Comparison of ENCODE assay signal across 26 cellular contexts in genomic region chr7:138835087-138835486, GRCh38. TPM values are rescaled to one million over a fixed set of nuclear protein-coding genes. Genes with fewer than 3 reads are reported as not detected.
DNase-seq lines count a peak whose midpoint lies in the region; ATAC-seq and TF ChIP-seq lines count a peak whose summit lies in the region.
"Had no signal": no experiment of that assay in that cellular context is flagged by ENCODE, and none has a peak within 500 bp of the region (broad histone marks: within the 10 kb centered on the region; RNA-seq: fewer than 3 reads in every experiment).

No MANE protein-coding gene starts in this region.

- H4K20me1 ChIP-seq in HCT116 (ENCODE audit: insufficient read depth) (no peaks in the 10 kb centered on the region), OCI-LY3 (ENCODE audit: insufficient read depth, low read length) (no peaks in the 10 kb centered on the region)
- H4K20me1 ChIP-seq: BLaER1 treated with 17β-estradiol and CSF1 and Interleukin-3, amounts not matched to agents 10 nM and 100 nM had no signal

- H3K4me1 ChIP-seq in HCT116 (ENCODE audit: control insufficient read depth in 1 of 2, insufficient read depth in 2 of 2, low read length in 2 of 2) (no peaks in the 10 kb centered on the region), OCI-LY3 (ENCODE audit: low read length) (peaks cover 23% of the 10 kb centered on the region), mesendoderm (ENCODE audit: control insufficient read depth, low read depth, low read length) (no peaks in the 10 kb centered on the region)
- H3K4me1 ChIP-seq: HAP-1, Peyer's patch had no signal

- no CpG with 5 or more reads among the region's 11 CpGs for WGBS in mesendoderm (ENCODE audit: extremely low coverage, insufficient coverage, low lambda C conversion rate)

- BruUV-seq in HCT116 (replicated peaks; lab: Mats Ljungman, UMichigan) = no TSS peak

- H3K23ac ChIP-seq in mesendoderm (ENCODE audit: low read length) = no peak overlapping the region

- H2BK120ac ChIP-seq in mesendoderm (ENCODE audit: low read depth, low read length) = no peak overlapping the region

- no peaks in the 10 kb centered on the region for H3K79me2 ChIP-seq in HCT116 (ENCODE audit: insufficient read depth, low read length)
- no peaks in the 10 kb centered on the region for H3K79me2 ChIP-seq in OCI-LY3 (ENCODE audit: low read length)
- H3K79me2 ChIP-seq in mesendoderm (ENCODE audit: control insufficient read depth, insufficient read depth, low read length) = no peaks in the 10 kb centered on the region

- TF ChIP-seq POLR2A in HCT116 (IDR thresholded peaks at IDR 0.05; ENCODE audit: borderline replicate concordance, extremely low read depth, insufficient read depth, insufficient read length) = no peak

- CTCF ChIA-PET in HCT116 (lab: Charles Lee) = no interaction called here

- no peak overlapping the region for H3K4me3 Mint-ChIP-seq in stimulated activated naive B cell treated with anti-CD40 and anti-IgM and Interleukin-4, amounts not matched to agents 10 μg/mL and 1 μg/mL and 100 μg/mL, for 72 hours
- H3K4me3 Mint-ChIP-seq: CD4-positive, alpha-beta T cell had no signal

- H3K4me2 ChIP-seq in HCT116 (ENCODE audit: low read length) (no peak overlapping the region), OCI-LY3 (ENCODE audit: low read length) (peak overlapping the region; percentile 51), mesendoderm (ENCODE audit: low read length) (no peak overlapping the region)
- H3K4me2 ChIP-seq: SK-N-SH had no signal

- no peaks in the 10 kb centered on the region for H3K4me1 Mint-ChIP-seq in stimulated activated naive B cell treated with anti-CD40 and anti-IgM and Interleukin-4, amounts not matched to agents 10 μg/mL and 1 μg/mL and 100 μg/mL, for 72 hours

- no peak overlapping the region for H4K8ac ChIP-seq in mesendoderm (ENCODE audit: low read depth, low read length)

- no peak overlapping the region for H2BK15ac ChIP-seq in mesendoderm (replicated peaks; ENCODE audit: low read depth)

- no peaks in the 10 kb centered on the region for H3K9me3 Mint-ChIP-seq in stimulated activated naive B cell treated with anti-CD40 and anti-IgM and Interleukin-4, amounts not matched to agents 10 μg/mL and 1 μg/mL and 100 μg/mL, for 72 hours
- H3K9me3 Mint-ChIP-seq: CD4-positive, alpha-beta T cell had no signal

- 0 out of 4 replicates have a peak, but pooled peaks cover 0 to 3% of the 10 kb centered on the region in 2 experiments for H3K36me3 ChIP-seq in HCT116 (ENCODE audit: control insufficient read depth in 1 of 2, insufficient read depth in 2 of 2, low read length in 2 of 2)
- H3K36me3 ChIP-seq in OCI-LY3 (replicated peaks; ENCODE audit: low read depth, low read length) = peaks cover 6% of the 10 kb centered on the region
- H3K36me3 ChIP-seq in mesendoderm (ENCODE audit: control insufficient read depth, insufficient read depth, low read length) = no peaks in the 10 kb centered on the region
- H3K36me3 ChIP-seq: HAP-1, Peyer's patch had no signal

- H3K9me3 ChIP-seq in HCT116 (ENCODE audit: control insufficient read depth in 1 of 2, insufficient read depth in 1 of 2, low read depth in 1 of 2, low read length in 2 of 2) (no peaks in the 10 kb centered on the region), OCI-LY3 (ENCODE audit: insufficient read depth, low read length) (no peaks in the 10 kb centered on the region)
- H3K9me3 ChIP-seq: BLaER1 treated with 17β-estradiol and CSF1 and Interleukin-3, amounts not matched to agents 10 nM and 100 nM; HAP-1; Peyer's patch; SK-N-SH had no signal

- H2AFZ ChIP-seq in HCT116 (ENCODE audit: low read depth, low read length, poor library complexity, severe bottlenecking) (no peak overlapping the region), OCI-LY3 (ENCODE audit: low read depth, low read length) (no peak overlapping the region)

- H3K4me3 ChIP-seq in AG09309 (ENCODE audit: control insufficient read depth, low read depth, low read length) (no peak overlapping the region), HCT116 (replicated peaks in 1 of 2; ENCODE audit: low read depth in 1 of 2, low read length in 2 of 2) (no peak overlapping the region), OCI-LY3 (ENCODE audit: low read length) (peak overlapping the region; percentile 39), mesendoderm (ENCODE audit: low read length) (no peak overlapping the region)
- H3K4me3 ChIP-seq: BLaER1 treated with 17β-estradiol and CSF1 and Interleukin-3, amounts not matched to agents 10 nM and 100 nM; HAP-1; Peyer's patch had no signal

- H3K56ac ChIP-seq in mesendoderm (ENCODE audit: low read length) = no peak overlapping the region

- no peak for TF ChIP-seq RAD21 in HCT116 (IDR thresholded peaks at IDR 0.05; ENCODE audit: low read depth)

- TF ChIP-seq CTCF in AG09309 (IDR thresholded peaks at IDR 0.05; ENCODE audit: control insufficient read depth, insufficient read depth, low read depth, low read length, missing control alignments) (peak; percentile 2), HCT116 (IDR thresholded peaks at IDR 0.05 in 2 of 3, conservative IDR thresholded peaks at IDR 0.05 in 1 of 3; ENCODE audit: borderline replicate concordance in 1 of 3, insufficient read depth in 1 of 3, low read depth in 2 of 3, low read length in 2 of 3) (no peak), OCI-LY3 (IDR thresholded peaks at IDR 0.05; ENCODE audit: low read depth, low read length) (no peak)

- RAD21 ChIA-PET in HCT116 (lab: Charles Lee; ENCODE audit: low non-redundant PET in 1 of 2, low total read pairs in 2 of 2, uncharacterized antibody in 2 of 2, unreplicated experiment in 2 of 2) = no interaction called here

- H3K4ac ChIP-seq in mesendoderm (ENCODE audit: low read depth, low read length) = no peak overlapping the region

- no peaks in the 10 kb centered on the region for H3K36me3 Mint-ChIP-seq in stimulated activated naive B cell treated with anti-CD40 and anti-IgM and Interleukin-4, amounts not matched to agents 10 μg/mL and 1 μg/mL and 100 μg/mL, for 72 hours

- H3K27me3 Mint-ChIP-seq in stimulated activated naive B cell treated with anti-CD40 and anti-IgM and Interleukin-4, amounts not matched to agents 10 μg/mL and 1 μg/mL and 100 μg/mL, for 72 hours = no peaks in the 10 kb centered on the region

- no peaks in the 10 kb centered on the region for H3K79me1 ChIP-seq in mesendoderm (ENCODE audit: low read length)

- intact Hi-C loops in HCT116 (cut with micrococcal nuclease) = no loop called here

- no peak overlapping the region for H3K27ac Mint-ChIP-seq in stimulated activated naive B cell treated with anti-CD40 and anti-IgM and Interleukin-4, amounts not matched to agents 10 μg/mL and 1 μg/mL and 100 μg/mL, for 72 hours
- H3K27ac Mint-ChIP-seq: CD4-positive, alpha-beta T cell had no signal

- H3K27ac ChIP-seq in HCT116 (ENCODE audit: low read depth, low read length) (no peak overlapping the region), OCI-LY3 (ENCODE audit: low read length) (no peak overlapping the region), mesendoderm (ENCODE audit: low read depth, low read length) (no peak overlapping the region)
- H3K27ac ChIP-seq: BLaER1 treated with 17β-estradiol and CSF1 and Interleukin-3, amounts not matched to agents 10 nM and 100 nM; Peyer's patch had no signal

- H3K9ac ChIP-seq in HCT116 (ENCODE audit: low read length) (no peak overlapping the region), OCI-LY3 (ENCODE audit: low read length) (no peak overlapping the region), mesendoderm (ENCODE audit: low read length) (no peak overlapping the region)
- H3K9ac ChIP-seq: BLaER1 treated with 17β-estradiol and CSF1 and Interleukin-3, amounts not matched to agents 10 nM and 100 nM; SK-N-SH had no signal

- H3K27me3 ChIP-seq in HCT116 (ENCODE audit: insufficient read depth, low read length) = no peaks in the 10 kb centered on the region
- H3K27me3 ChIP-seq in OCI-LY3 (ENCODE audit: low read depth, low read length) = peaks cover 9% of the 10 kb centered on the region
- H3K27me3 ChIP-seq in mesendoderm (ENCODE audit: insufficient read depth, low read length, poor library complexity) = no peaks in the 10 kb centered on the region
- H3K27me3 ChIP-seq: BLaER1 treated with 17β-estradiol and CSF1 and Interleukin-3, amounts not matched to agents 10 nM and 100 nM; Peyer's patch had no signal

- ATAC-seq in HCT116 (peak; percentile 46; the same call in 1 of the 2 replicates), HG03565 (IDR thresholded peaks at IDR 0.05; ENCODE audit: unreplicated experiment) (no peak)
- no peak for ATAC-seq in stimulated activated naive B cell treated with anti-CD40 and anti-IgM and Interleukin-4, amounts not matched to agents 10 μg/mL and 1 μg/mL and 100 μg/mL, for 72 hours (replicated peaks)

- H4K5ac ChIP-seq in mesendoderm (ENCODE audit: low read length) = no peak overlapping the region

- no peak overlapping the region for H3K18ac ChIP-seq in mesendoderm (ENCODE audit: low read length)

- no peaks in the 10 kb centered on the region for H3K9me2 ChIP-seq in HCT116 (ENCODE audit: insufficient read depth)
- H3K9me2 ChIP-seq: SK-N-SH had no signal

- no peak overlapping the region for H2AK5ac ChIP-seq in mesendoderm (ENCODE audit: low read length)

- POLR2A ChIA-PET in HCT116 (lab: Charles Lee) = no interaction called here

- no peak for DNase-seq in AG09309 (ENCODE audit: low read depth)
- DNase-seq in HCT116 (ENCODE audit: low read depth, low spot score) = no peak
- DNase-seq in mesendoderm = peak; percentile 13
- no peak for DNase-seq in HUDEP-2 (lab: John Stamatoyannopoulos, UW; ENCODE audit: unreplicated experiment in 76 of 76)
- no peak for DNase-seq in stimulated activated naive B cell treated with anti-CD40 and anti-IgM and Interleukin-4, amounts not matched to agents 10 μg/mL and 1 μg/mL and 100 μg/mL, for 72 hours
- DNase-seq in UCSD-AML1 (lab: John Stamatoyannopoulos, UW; ENCODE audit: unreplicated experiment) = no peak
- DNase-seq: CD4-positive, alpha-beta T cell; KG1; MM.1S; NCI-H1048; NCI-H1417; NCI-H1694; NCI-H2029 treated with DMSO at 0.1 percent for 48 hours; NCI-H2227 treated with DMSO at 0.1 percent for 48 hours; NCI-H526 treated with DMSO at 0.1 percent for 48 hours; OCI-M1; Peyer's patch; SK-N-SH; SW 1271 had no signal

- no peak overlapping the region for H2BK5ac ChIP-seq in mesendoderm (ENCODE audit: low read length)

TF ChIP-seq in HCT116, 20 proteins besides CTCF, POLR2A, EP300 and RAD21 (continues in another document):
- no peak for TF ChIP-seq CBX3 (IDR thresholded peaks at IDR 0.05; ENCODE audit: low read depth)

RNA-seq across cellular contexts. Expression of gene ATP6V0A4, which starts 37.1 kb away (rescaled TPM):
- total RNA-seq in HCT116 (2021; ENCODE audit: unreplicated experiment) = not detected
- polyA plus RNA-seq in HCT116 (2012) = 0.08 and 0.14 TPM in 2 replicates
- 0.15 TPM for polyA plus RNA-seq in mesendoderm (2013, experiment 1 of 2)
- 0.21 TPM for polyA plus RNA-seq in mesendoderm (2013, experiment 2 of 2)
- total RNA-seq: CD4-positive, alpha-beta T cell had no signal
- polyA plus RNA-seq: SK-N-SH had no signal

RNA-seq across cellular contexts. Expression of gene TMEM213, which starts 37.3 kb away (rescaled TPM):
- not detected for total RNA-seq in HCT116 (2021; ENCODE audit: unreplicated experiment)
- polyA plus RNA-seq in HCT116 (2012) = not detected in 2 replicates
- polyA plus RNA-seq in mesendoderm (2013, experiment 1 of 2) = 0.10 TPM
- 0.03 TPM for polyA plus RNA-seq in mesendoderm (2013, experiment 2 of 2)
- total RNA-seq: A172; CD4-positive, alpha-beta T cell; HT1080; NCI-H460; Peyer's patch had no signal
- polyA plus RNA-seq: SK-N-SH had no signal
